Comparison of ENCODE assay signal across 18 cellular contexts in genomic region chr2:217491271-217491670, GRCh38.
"Had no signal": no experiment of that assay in that cellular context is flagged by ENCODE, and none has a peak within 500 bp of the region (broad histone marks: within the 10 kb centered on the region; RNA-seq: fewer than 3 reads in every experiment).

No MANE protein-coding gene starts in this region.

- H3K36me3 ChIP-seq: ascending aorta, gastroesophageal sphincter, left ventricle myocardium inferior, neutrophil, uterus had no signal

- H3K27me3 ChIP-seq: ascending aorta, gastroesophageal sphincter, neutrophil, uterus had no signal

- H3K4me1 ChIP-seq: ascending aorta, gastroesophageal sphincter, left ventricle myocardium inferior had no signal

- H3K27ac ChIP-seq: ascending aorta, gastroesophageal sphincter, left ventricle myocardium inferior, neutrophil, VCaP had no signal

- ATAC-seq: activated CD8-positive, alpha-beta memory T cell treated with anti-CD3 and anti-CD28 coated beads, Interleukin-2, amount 10 ng/mL, durations not matched to agents 7 days and 5 days; gastroesophageal sphincter; mucosa of descending colon; naive thymus-derived CD4-positive, alpha-beta T cell; stimulated activated memory B cell treated with anti-CD40 and anti-IgM and Interleukin-4, amounts not matched to agents 10 μg/mL and 1 μg/mL and 100 μg/mL, for 72 hours had no signal

- H3K9me3 ChIP-seq: ascending aorta, gastroesophageal sphincter, mucosa of descending colon, neutrophil, uterus had no signal

- FAIRE-seq: islet of Langerhans had no signal

- DNase-seq: activated CD4-positive, alpha-beta T cell treated with anti-CD3 and anti-CD28 coated beads, Interleukin-2, amount 50 U/mL, for 48 hours; activated CD8-positive, alpha-beta memory T cell treated with anti-CD3 and anti-CD28 coated beads, Interleukin-2, amount 10 ng/mL, durations not matched to agents 7 days and 5 days; activated naive CD4-positive, alpha-beta T cell treated with anti-CD3 and anti-CD28 coated beads, Interleukin-2, amount 10 ng/mL, durations not matched to agents 7 days and 5 days; activated T-cell treated with anti-CD3 and anti-CD28 coated beads, Interleukin-2, amount 50 U/mL, for 24 hours; endodermal cell; left ventricle myocardium inferior; mucosa of descending colon; naive thymus-derived CD4-positive, alpha-beta T cell; posterior cingulate gyrus; retina; stimulated activated CD4-positive, alpha-beta T cell treated with anti-CD3 and anti-CD28 coated beads, Interleukin-2, amount 100 ng/mL, for 48 hours; uterus had no signal

- H3K4me3 ChIP-seq: ascending aorta, gastroesophageal sphincter, left ventricle myocardium inferior, mucosa of descending colon, uterus had no signal
